ENCODE assay signal across 22 cellular contexts in genomic region chr5:150173154-150173553, GRCh38. TPM values are rescaled to one million over a fixed set of nuclear protein-coding genes. Genes with fewer than 3 reads are reported as not detected.
DNase-seq lines count a peak whose midpoint lies in the region; ATAC-seq and TF ChIP-seq lines count a peak whose summit lies in the region.
"Had no signal": no experiment of that assay in that cellular context is flagged by ENCODE, and none has a peak within 500 bp of the region (broad histone marks: within the 10 kb centered on the region; RNA-seq: fewer than 3 reads in every experiment).

No MANE protein-coding gene starts in this region.

- peaks cover 0 to 3% (median 0%) of the 10 kb centered on the region in 5 experiments for H3K9me3 Mint-ChIP-seq in brain
- no peaks in the 10 kb centered on the region for H3K9me3 Mint-ChIP-seq in natural killer cell treated with Interleukin-12 subunit alpha and Interleukin-12 subunit beta and Interleukin-15 and Interleukin-18, amount 100 ng/mL, for 72 hours
- H3K9me3 Mint-ChIP-seq: CD4-positive, alpha-beta T cell had no signal

- H3K27ac ChIP-seq in trophoblast cell (ENCODE audit: low read depth, low read length), result no peak overlapping the region
- H3K27ac ChIP-seq: BLaER1 treated with 17β-estradiol and CSF1 and Interleukin-3, amounts not matched to agents 10 nM and 100 nM; GM23248 had no signal

- H3K18ac ChIP-seq in trophoblast cell (ENCODE audit: low read length), result no peak overlapping the region

- peaks cover 35% of the 10 kb centered on the region for H3K4me1 Mint-ChIP-seq in brain
- peaks cover 0 to 3% of the 10 kb centered on the region in 2 donors for H3K4me1 Mint-ChIP-seq in natural killer cell treated with Interleukin-12 subunit alpha and Interleukin-12 subunit beta and Interleukin-15 and Interleukin-18, amount 100 ng/mL, for 72 hours (ENCODE audit: low read depth in 2 of 2)

- no peaks in the 10 kb centered on the region for H3K36me3 ChIP-seq in trophoblast cell (ENCODE audit: control insufficient read depth in 1 of 2, insufficient read depth in 2 of 2, low read length in 2 of 2)
- H3K36me3 ChIP-seq: BLaER1 treated with 17β-estradiol and CSF1 and Interleukin-3, amounts not matched to agents 10 nM and 100 nM had no signal

- ATAC-seq in natural killer cell treated with Interleukin-12 subunit alpha and Interleukin-12 subunit beta and Interleukin-15 and Interleukin-18, amount 100 ng/mL, for 72 hours, result no peak

- no peak for TF ChIP-seq POLR2A in lower leg skin (IDR thresholded peaks at IDR 0.05)

- WGBS in trophoblast cell (ENCODE audit: extremely low coverage, insufficient coverage, insufficient read length), result no CpG with 5 or more reads among the region's 3 CpGs
- 84 to 87% methylated on average over 3 of the region's 3 CpGs for WGBS in lower leg skin, 2 donors

- H3K4me3 ChIP-seq in epithelial cell of esophagus (ENCODE audit: low read length), result no peak overlapping the region
- no peak overlapping the region for H3K4me3 ChIP-seq in trophoblast cell (ENCODE audit: low read depth, low read length)
- no peak overlapping the region for H3K4me3 ChIP-seq in lower leg skin (ENCODE audit: low read depth, poor library complexity, severe bottlenecking)
- H3K4me3 ChIP-seq: BLaER1 treated with 17β-estradiol and CSF1 and Interleukin-3, amounts not matched to agents 10 nM and 100 nM; GM23248 had no signal

- H3K4me3 Mint-ChIP-seq in brain, result no peak overlapping the region
- H3K4me3 Mint-ChIP-seq in natural killer cell treated with Interleukin-12 subunit alpha and Interleukin-12 subunit beta and Interleukin-15 and Interleukin-18, amount 100 ng/mL, for 72 hours, result no peak overlapping the region
- H3K4me3 Mint-ChIP-seq: CD4-positive, alpha-beta T cell; H9 had no signal

- H2AFZ ChIP-seq in trophoblast cell (ENCODE audit: insufficient read depth, low read length, poor library complexity), result no peak overlapping the region
- H2AFZ ChIP-seq: GM23248 had no signal

- no peak overlapping the region for H3K4me2 ChIP-seq in trophoblast cell (ENCODE audit: low read length)

- peak overlapping the region in 4 of 5 experiments; percentile 7 to 59 (median 22) for H3K27ac Mint-ChIP-seq in brain
- H3K27ac Mint-ChIP-seq in natural killer cell treated with Interleukin-12 subunit alpha and Interleukin-12 subunit beta and Interleukin-15 and Interleukin-18, amount 100 ng/mL, for 72 hours, result no peak overlapping the region
- H3K27ac Mint-ChIP-seq: CD4-positive, alpha-beta T cell had no signal

- H2AK5ac ChIP-seq in trophoblast cell (ENCODE audit: low read length), result no peak overlapping the region

- H3K14ac ChIP-seq in trophoblast cell (ENCODE audit: low read length), result no peak overlapping the region

- H3K23ac ChIP-seq in trophoblast cell (ENCODE audit: low read length), result no peak overlapping the region

- no peak overlapping the region for H3K4ac ChIP-seq in trophoblast cell (ENCODE audit: low read depth, low read length)

- H3K9me3 ChIP-seq in trophoblast cell (ENCODE audit: insufficient read depth, low read depth, low read length), result no peaks in the 10 kb centered on the region
- H3K9me3 ChIP-seq: BLaER1 treated with 17β-estradiol and CSF1 and Interleukin-3, amounts not matched to agents 10 nM and 100 nM had no signal

- H3K36me3 Mint-ChIP-seq in brain, result no peaks in the 10 kb centered on the region
- H3K36me3 Mint-ChIP-seq in natural killer cell treated with Interleukin-12 subunit alpha and Interleukin-12 subunit beta and Interleukin-15 and Interleukin-18, amount 100 ng/mL, for 72 hours, result no peaks in the 10 kb centered on the region

- DNase-seq in epithelial cell of esophagus (ENCODE audit: low read depth) (peak; percentile 24), trophoblast cell (peak; percentile 78 to 79), RKO (ENCODE audit: low spot score) (no peak), lower leg skin (ENCODE audit: low spot score in 2 of 2) (no peak)
- no peak for DNase-seq in stimulated activated CD4-positive, alpha-beta T cell treated with anti-CD3 and anti-CD28 coated beads, Interleukin-4, amount 100 ng/mL, for 24 hours
- DNase-seq in natural killer cell treated with Interleukin-12 subunit alpha and Interleukin-12 subunit beta and Interleukin-15 and Interleukin-18, amount 100 ng/mL, for 72 hours (ENCODE audit: low spot score), result no peak
- DNase-seq: AML-193; CD4-positive, alpha-beta T cell; GM23248; H9; Karpas-422; NCI-H1092; NCI-H1417 treated with DMSO at 0.1 percent for 48 hours; NCI-H1694 treated with DMSO at 0.1 percent for 48 hours; NCI-H2081; NCI-H2227 treated with DMSO at 0.1 percent for 48 hours; NCI-H526 treated with DMSO at 0.1 percent for 48 hours; SHP77 treated with DMSO at 0.1 percent for 48 hours had no signal

- no peak overlapping the region for H4K12ac ChIP-seq in trophoblast cell (ENCODE audit: low read depth, low read length)

- H2BK5ac ChIP-seq in trophoblast cell (ENCODE audit: low read depth, low read length, poor library complexity), result no peak overlapping the region

- H3K27me3 Mint-ChIP-seq in brain, result peaks cover 38% of the 10 kb centered on the region
- peaks cover 23 to 25% of the 10 kb centered on the region in 2 donors for H3K27me3 Mint-ChIP-seq in natural killer cell treated with Interleukin-12 subunit alpha and Interleukin-12 subunit beta and Interleukin-15 and Interleukin-18, amount 100 ng/mL, for 72 hours

- TF ChIP-seq CTCF in brain (conservative IDR thresholded peaks at IDR 0.05), result no peak
- no peak for TF ChIP-seq CTCF in epithelial cell of esophagus (IDR thresholded peaks at IDR 0.05; ENCODE audit: insufficient read depth, low read depth, low read length, missing control alignments)
- no peak for TF ChIP-seq CTCF in lower leg skin (IDR thresholded peaks at IDR 0.05)

- no peak overlapping the region for H4K8ac ChIP-seq in trophoblast cell (ENCODE audit: low read depth, low read length)

- H3K9ac ChIP-seq in trophoblast cell (ENCODE audit: low read length), result no peak overlapping the region
- H3K9ac ChIP-seq: BLaER1 treated with 17β-estradiol and CSF1 and Interleukin-3, amounts not matched to agents 10 nM and 100 nM; GM23248 had no signal

- peaks cover 0 to 2% of the 10 kb centered on the region in 2 experiments for H3K4me1 ChIP-seq in trophoblast cell (ENCODE audit: control insufficient read depth in 1 of 2, insufficient read depth in 2 of 2, low read length in 2 of 2)

- H4K91ac ChIP-seq in trophoblast cell (ENCODE audit: low read depth, low read length), result no peak overlapping the region

- H3K27me3 ChIP-seq in trophoblast cell (ENCODE audit: insufficient read depth, low read length), result peaks cover 4% of the 10 kb centered on the region
- H3K27me3 ChIP-seq: BLaER1 treated with 17β-estradiol and CSF1 and Interleukin-3, amounts not matched to agents 10 nM and 100 nM had no signal

- H3K79me1 ChIP-seq in trophoblast cell (ENCODE audit: low read length), result peaks cover 4% of the 10 kb centered on the region

- intact Hi-C loops in lower leg skin (cut with DNase I; ENCODE audit: low total_unique reads), result no loop called here

- H2BK12ac ChIP-seq in trophoblast cell (ENCODE audit: low read length), result no peak overlapping the region

- no peak overlapping the region for H2BK120ac ChIP-seq in trophoblast cell (ENCODE audit: insufficient read depth, low read length, poor library complexity)

- no peaks in the 10 kb centered on the region for H3K79me2 ChIP-seq in trophoblast cell (ENCODE audit: control insufficient read depth, insufficient read depth, low read length, poor library complexity)

RNA-seq across cellular contexts. Expression of gene CDX1, which starts 6.6 kb away (rescaled TPM):
- polyA plus RNA-seq in brain (ENCODE audit: insufficient read depth, low read depth, low replicate concordance), result not detected
- 9.7 and 11.3 TPM in 2 replicates for polyA plus RNA-seq in trophoblast cell (2013)
- not detected for total RNA-seq in lower leg skin
- total RNA-seq in natural killer cell treated with Interleukin-12 subunit alpha and Interleukin-12 subunit beta and Interleukin-15 and Interleukin-18, amount 100 ng/mL, for 72 hours, result not detected
- total RNA-seq: CD4-positive, alpha-beta T cell; GM23248; NCI-H460 had no signal
- polyA plus RNA-seq: GM23248 had no signal

RNA-seq across cellular contexts. Expression of gene SLC6A7, which starts 16.7 kb away (rescaled TPM):
- 4.1 TPM for polyA plus RNA-seq in brain (ENCODE audit: insufficient read depth, low read depth, low replicate concordance)
- 0.01 and 0.03 TPM in 2 replicates for polyA plus RNA-seq in trophoblast cell (2013)
- total RNA-seq in lower leg skin, result under 1 TPM in 1 of 4 donors, not detected in 3; 0.88 TPM
- not detected for total RNA-seq in natural killer cell treated with Interleukin-12 subunit alpha and Interleukin-12 subunit beta and Interleukin-15 and Interleukin-18, amount 100 ng/mL, for 72 hours
- total RNA-seq: CD4-positive, alpha-beta T cell; GM23248; H9 had no signal
- polyA plus RNA-seq: AG04450, GM23248 had no signal

RNA-seq across cellular contexts. Expression of gene PDGFRB, which starts 17.5 kb away (rescaled TPM):
- 32.0 TPM for polyA plus RNA-seq in brain (ENCODE audit: insufficient read depth, low read depth, low replicate concordance)
- 91.3 and 93.4 TPM in 2 replicates for polyA plus RNA-seq in trophoblast cell (2013)
- total RNA-seq in lower leg skin, result 10 to 100 TPM; 33.9 to 88.7 (median 41.7) TPM
- 1 to 10 TPM; 4.4 to 9.0 TPM for total RNA-seq in natural killer cell treated with Interleukin-12 subunit alpha and Interleukin-12 subunit beta and Interleukin-15 and Interleukin-18, amount 100 ng/mL, for 72 hours
- total RNA-seq: CD4-positive, alpha-beta T cell had no signal

Comparison
In these comparisons a context has a peak if more than half of its experiments do, and no peak if none do; other contexts are left out.
1. H3K27ac Mint-ChIP-seq: peak in brain (4 of 5); none in natural killer cell treated with Interleukin-12 subunit alpha and Interleukin-12 subunit beta and Interleukin-15 and Interleukin-18, amount 100 ng/mL, for 72 hours (0 of 2).
2. DNase-seq: peak in epithelial cell of esophagus (single experiment) and trophoblast cell (2 of 2); none in stimulated activated CD4-positive, alpha-beta T cell treated with anti-CD3 and anti-CD28 coated beads, Interleukin-4, amount 100 ng/mL, for 24 hours (single experiment), RKO (single experiment), lower leg skin (0 of 2) and natural killer cell treated with Interleukin-12 subunit alpha and Interleukin-12 subunit beta and Interleukin-15 and Interleukin-18, amount 100 ng/mL, for 72 hours (single experiment).